Comparison of ENCODE assay signal across 7 cellular contexts in genomic region chr17:4944163-4944553, GRCh38. TPM values are rescaled to one million over a fixed set of nuclear protein-coding genes. Genes with fewer than 3 reads are reported as not detected.
A peak's percentile ranks its signal among the peaks of the same experiment; 100 is the strongest.
DNase-seq lines count a peak whose midpoint lies in the region; ATAC-seq and TF ChIP-seq lines count a peak whose summit lies in the region.
"Had no signal": no experiment of that assay in that cellular context is flagged by ENCODE, and none has a peak within 500 bp of the region (broad histone marks: within the 10 kb centered on the region; RNA-seq: fewer than 3 reads in every experiment).

No MANE protein-coding gene starts in this region.

- H3K27me3 Mint-ChIP-seq in activated T-cell treated with anti-CD3 and anti-CD28 coated beads, Interleukin-2, amount 50 U/mL, for 24 hours, result no peaks in the 10 kb centered on the region

- no peak for TF ChIP-seq CTCF in thoracic aorta (IDR thresholded peaks at IDR 0.05)

- H3K27ac Mint-ChIP-seq in activated T-cell treated with anti-CD3 and anti-CD28 coated beads, Interleukin-2, amount 50 U/mL, for 24 hours, result peak overlapping the region; percentile 98

- H3K9me3 ChIP-seq in thoracic aorta, result no peaks in the 10 kb centered on the region

- peaks cover 6% of the 10 kb centered on the region for H3K36me3 ChIP-seq in thoracic aorta

- peaks cover 90% of the 10 kb centered on the region for H3K36me3 Mint-ChIP-seq in activated T-cell treated with anti-CD3 and anti-CD28 coated beads, Interleukin-2, amount 50 U/mL, for 24 hours (ENCODE audit: low read depth)

- peaks cover 30 to 62% of the 10 kb centered on the region in 2 donors for H3K4me1 ChIP-seq in thoracic aorta (ENCODE audit: control insufficient read depth in 1 of 2, low read depth in 2 of 2)

- ATAC-seq in thoracic aorta (ENCODE audit: insufficient number of reproducible peaks, low FRiP score, low read depth), result no peak
- no peak for ATAC-seq in HG03354 (IDR thresholded peaks at IDR 0.05; ENCODE audit: poor library complexity, severe bottlenecking, unreplicated experiment)

- no peaks in the 10 kb centered on the region for H3K27me3 ChIP-seq in thoracic aorta (replicated peaks; ENCODE audit: insufficient read depth)

- peak overlapping the region; percentile 73 to 97 for H3K27ac ChIP-seq in thoracic aorta

- no peak for DNase-seq in activated T-cell treated with anti-CD3 and anti-CD28 coated beads, Interleukin-2, amount 50 U/mL, for 24 hours
- no peak for DNase-seq in activated T-cell treated with anti-CD3 and anti-CD28 coated beads for 4 hours
- DNase-seq in cerebellar cortex (ENCODE audit: low spot score), result peak; percentile 27
- no peak for DNase-seq in thoracic aorta (ENCODE audit: low spot score)
- DNase-seq in NCI-H1436 treated with DMSO at 0.1 percent for 48 hours (lab: John Stamatoyannopoulos, UW), result no peak

- H3K4me3 ChIP-seq in thoracic aorta, result no peak overlapping the region

- no peaks in the 10 kb centered on the region for H3K9me3 Mint-ChIP-seq in activated T-cell treated with anti-CD3 and anti-CD28 coated beads, Interleukin-2, amount 50 U/mL, for 24 hours

- H3K4me1 Mint-ChIP-seq in activated T-cell treated with anti-CD3 and anti-CD28 coated beads, Interleukin-2, amount 50 U/mL, for 24 hours (ENCODE audit: low read depth), result peaks cover 54% of the 10 kb centered on the region

- peak overlapping the region; percentile 94 for H3K4me3 Mint-ChIP-seq in activated T-cell treated with anti-CD3 and anti-CD28 coated beads, Interleukin-2, amount 50 U/mL, for 24 hours

RNA-seq across cellular contexts. Expression of gene RNF167, which starts 4.1 kb away (rescaled TPM):
- total RNA-seq in thoracic aorta, result 10 to 100 TPM; 32.4 to 38.3 TPM

RNA-seq across cellular contexts. Expression of gene PFN1, which starts 4.2 kb away (rescaled TPM):
- 1,000 to 10,000 TPM in 1 of 2 donors, 100 to 1,000 TPM in 1; 806 to 1,230 TPM for total RNA-seq in thoracic aorta

RNA-seq across cellular contexts. Expression of gene SLC25A11, which starts 4.3 kb away (rescaled TPM):
- total RNA-seq in thoracic aorta, result 10 to 100 TPM; 27.0 to 39.7 TPM

RNA-seq across cellular contexts. Expression of gene ENO3, which starts 6.8 kb away (rescaled TPM):
- total RNA-seq in thoracic aorta, result 1 to 10 TPM; 2.5 to 2.7 TPM

RNA-seq across cellular contexts. Expression of gene GP1BA, which starts 12.1 kb away (rescaled TPM):
- total RNA-seq in thoracic aorta, result not detected
- total RNA-seq: urinary bladder had no signal
